22 cellular contexts compared by ENCODE assay signal in genomic region chrX:124335598-124335997, GRCh38. TPM values are rescaled to one million over a fixed set of nuclear protein-coding genes. Genes with fewer than 3 reads are reported as not detected.
"Had no signal": no experiment of that assay in that cellular context is flagged by ENCODE, and none has a peak within 500 bp of the region (broad histone marks: within the 10 kb centered on the region; RNA-seq: fewer than 3 reads in every experiment).

No MANE protein-coding gene starts in this region.

- H3K4me3 ChIP-seq: dorsolateral prefrontal cortex, hepatocyte, smooth muscle cell, thoracic aorta, upper lobe of right lung had no signal

- H3K27me3 ChIP-seq: hepatocyte, upper lobe of right lung had no signal

- H3K79me2 ChIP-seq: hepatocyte, parathyroid adenoma had no signal

- H3K4me1 ChIP-seq: parathyroid adenoma, upper lobe of right lung had no signal

- H3K27me3 Mint-ChIP-seq: activated CD4-positive, alpha-beta memory T cell treated with anti-CD3 and anti-CD28 coated beads, Interleukin-2, amount 10 ng/mL, durations not matched to agents 7 days and 5 days had no signal

- H3K36me3 Mint-ChIP-seq: brain, memory B cell had no signal

- H3K9me3 Mint-ChIP-seq: activated CD4-positive, alpha-beta memory T cell treated with anti-CD3 and anti-CD28 coated beads, Interleukin-2, amount 10 ng/mL, durations not matched to agents 7 days and 5 days had no signal

- H3K9ac ChIP-seq: parathyroid adenoma had no signal

- H3K9me3 ChIP-seq: thoracic aorta, upper lobe of right lung had no signal

- H3K36me3 ChIP-seq: thoracic aorta, upper lobe of right lung had no signal

- DNase-seq: activated CD4-positive, alpha-beta memory T cell treated with anti-CD3 and anti-CD28 coated beads, Interleukin-2, amount 10 ng/mL, durations not matched to agents 7 days and 5 days; activated CD4-positive, alpha-beta T cell treated with anti-CD3 and anti-CD28 coated beads for 48 hours; activated CD4-positive, CD25-positive, alpha-beta regulatory T cell; activated CD8-positive, alpha-beta memory T cell treated with anti-CD3 and anti-CD28 coated beads, Interleukin-2, amount 50 U/mL, for 48 hours; activated effector memory CD4-positive, alpha-beta T cell treated with anti-CD3 and anti-CD28 coated beads, Interleukin-2, amount 50 U/mL, for 16 hours; activated T-cell treated with anti-CD3 and anti-CD28 coated beads, Interleukin-2, amount 50 U/mL, for 72 hours; anterior cingulate cortex; caudate nucleus; dorsolateral prefrontal cortex; foreskin fibroblast; stimulated activated CD4-positive, alpha-beta T cell treated with anti-CD3 and anti-CD28 coated beads, Interleukin-4, amount 100 ng/mL, for 1 hour; upper lobe of right lung had no signal

- H3K4me1 Mint-ChIP-seq: brain had no signal

- H3K27ac Mint-ChIP-seq: activated CD4-positive, alpha-beta memory T cell treated with anti-CD3 and anti-CD28 coated beads, Interleukin-2, amount 10 ng/mL, durations not matched to agents 7 days and 5 days; activated T-cell treated with anti-CD3 and anti-CD28 coated beads, Interleukin-2, amount 50 U/mL, for 72 hours; brain; memory B cell had no signal

- ATAC-seq: activated T-cell treated with anti-CD3 and anti-CD28 coated beads, Interleukin-2, amount 50 U/mL, for 72 hours; sciatic nerve; upper lobe of right lung had no signal

- H3K27ac ChIP-seq: dorsolateral prefrontal cortex, epithelial cell of prostate, hepatocyte, parathyroid adenoma, thoracic aorta, upper lobe of right lung had no signal

- H3K4me3 Mint-ChIP-seq: activated CD4-positive, alpha-beta memory T cell treated with anti-CD3 and anti-CD28 coated beads, Interleukin-2, amount 10 ng/mL, durations not matched to agents 7 days and 5 days; brain; memory B cell had no signal

- H2AFZ ChIP-seq: hepatocyte, parathyroid adenoma had no signal

- H3K4me2 ChIP-seq: hepatocyte, smooth muscle cell had no signal

RNA-seq across cellular contexts. Expression of gene TEX13D, which starts 3.1 kb away (rescaled TPM):
- total RNA-seq: activated CD4-positive, alpha-beta memory T cell treated with anti-CD3 and anti-CD28 coated beads, Interleukin-2, amount 10 ng/mL, durations not matched to agents 7 days and 5 days; activated T-cell treated with anti-CD3 and anti-CD28 coated beads, Interleukin-2, amount 50 U/mL, for 72 hours; hepatocyte; liver; mononuclear cell; sciatic nerve; thoracic aorta; upper lobe of right lung had no signal
- polyA plus RNA-seq: hepatocyte, liver, smooth muscle cell had no signal

RNA-seq across cellular contexts. Expression of gene SH2D1A, which starts 10.8 kb away (rescaled TPM):
- total RNA-seq: hepatocyte, smooth muscle cell had no signal
- polyA plus RNA-seq: hepatocyte, smooth muscle cell had no signal
